Comparison of ENCODE assay signal across 21 cellular contexts in genomic region chr17:67663445-67663844, GRCh38. TPM values are rescaled to one million over a fixed set of nuclear protein-coding genes. Genes with fewer than 3 reads are reported as not detected.
DNase-seq lines count a peak whose midpoint lies in the region; ATAC-seq, FAIRE-seq and TF ChIP-seq lines count a peak whose summit lies in the region.
"Had no signal": no experiment of that assay in that cellular context is flagged by ENCODE, and none has a peak within 500 bp of the region (broad histone marks: within the 10 kb centered on the region; RNA-seq: fewer than 3 reads in every experiment).

No MANE protein-coding gene starts in this region.

- peaks cover 0 to 5% of the 10 kb centered on the region in 2 experiments; a peak in 1 of 4 replicates for H3K9me3 ChIP-seq in HCT116 (ENCODE audit: control insufficient read depth in 1 of 2, insufficient read depth in 1 of 2, low read depth in 1 of 2, low read length in 2 of 2)
- peaks cover 24% of the 10 kb centered on the region for H3K9me3 ChIP-seq in endodermal cell (ENCODE audit: control insufficient read depth, low read length)
- no peaks in the 10 kb centered on the region for H3K9me3 ChIP-seq in vagina

- H2AFZ ChIP-seq in HCT116 (ENCODE audit: low read depth, low read length, poor library complexity, severe bottlenecking) = no peak overlapping the region

- 93 to 96% methylated on average over 6 to 9 of the region's 9 CpGs for WGBS in endodermal cell (ENCODE audit: insufficient coverage in 1 of 2, insufficient read length in 1 of 2), 2 experiments

- peak; percentile 36 for TF ChIP-seq RAD21 in HCT116 (IDR thresholded peaks at IDR 0.05; ENCODE audit: low read depth)

- H3K9me3 Mint-ChIP-seq in WTC11 = peaks cover 30% of the 10 kb centered on the region
- peaks cover 22% of the 10 kb centered on the region for H3K9me3 Mint-ChIP-seq in endodermal cell
- peaks cover 10% of the 10 kb centered on the region for H3K9me3 Mint-ChIP-seq in activated CD4-positive, alpha-beta T cell treated with anti-CD3 and anti-CD28 coated beads, Interleukin-2, amount 10 ng/mL, durations not matched to agents 7 days and 5 days

- H3K27ac Mint-ChIP-seq in WTC11 (no peak overlapping the region), endodermal cell (no peak overlapping the region)
- no peak overlapping the region for H3K27ac Mint-ChIP-seq in activated CD4-positive, alpha-beta T cell treated with anti-CD3 and anti-CD28 coated beads, Interleukin-2, amount 10 ng/mL, durations not matched to agents 7 days and 5 days
- H3K27ac Mint-ChIP-seq: CD14-positive monocyte had no signal

- H3K27me3 ChIP-seq in HCT116 (ENCODE audit: insufficient read depth, low read length) (no peaks in the 10 kb centered on the region), endodermal cell (ENCODE audit: control insufficient read depth, insufficient read depth, low read length, poor library complexity, severe bottlenecking) (no peaks in the 10 kb centered on the region), vagina (no peaks in the 10 kb centered on the region)

- H3K79me2 ChIP-seq in HCT116 (ENCODE audit: insufficient read depth, low read length) = no peaks in the 10 kb centered on the region

- no peaks in the 10 kb centered on the region for H4K20me1 ChIP-seq in HCT116 (ENCODE audit: insufficient read depth)

- H3K4me3 ChIP-seq in HCT116 (replicated peaks in 1 of 2; ENCODE audit: low read depth in 1 of 2, low read length in 2 of 2) (no peak overlapping the region), endodermal cell (ENCODE audit: low read length) (no peak overlapping the region), vagina (no peak overlapping the region)

- no peak for FAIRE-seq in D721Med (lab: Jason Lieb, UNC)
- FAIRE-seq: G401.6 had no signal

- H3K27ac ChIP-seq in HCT116 (ENCODE audit: low read depth, low read length) (no peak overlapping the region), endodermal cell (ENCODE audit: low read depth, low read length) (no peak overlapping the region), vagina (no peak overlapping the region)
- H3K27ac ChIP-seq: KMS-11 had no signal

- DNase-seq in D721Med (ENCODE audit: insufficient read length, low spot score) = no peak
- no peak for DNase-seq in HCT116 (ENCODE audit: low read depth, low spot score)
- no peak for DNase-seq in WTC11 (ENCODE audit: low spot score)
- no peak for DNase-seq in endodermal cell
- no peak for DNase-seq in vagina (ENCODE audit: extremely low spot score in 2 of 2)
- no peak for DNase-seq in HPDE6-E6E7 (ENCODE audit: extremely low spot score)
- no peak for DNase-seq in midbrain (lab: John Stamatoyannopoulos, UW)
- no peak for DNase-seq in activated CD4-positive, alpha-beta T cell treated with anti-CD3 and anti-CD28 coated beads, Interleukin-2, amount 10 ng/mL, durations not matched to agents 7 days and 5 days
- DNase-seq: GOT3, NCI-H1048, NCI-H146, NCI-H2029 treated with DMSO at 0.1 percent for 48 hours, NCI-H2171, NCI-H446 treated with DMSO at 0.1 percent for 48 hours, NCI-H69, RPMI8226, SHP77 treated with DMSO at 0.1 percent for 48 hours, T-helper 1 cell had no signal

- no peak overlapping the region for H3K4me2 ChIP-seq in HCT116 (ENCODE audit: low read length)
- H3K4me2 ChIP-seq: KMS-11 had no signal

- no peaks in the 10 kb centered on the region for H3K4me1 Mint-ChIP-seq in WTC11
- H3K4me1 Mint-ChIP-seq in endodermal cell = no peaks in the 10 kb centered on the region
- H3K4me1 Mint-ChIP-seq in activated CD4-positive, alpha-beta T cell treated with anti-CD3 and anti-CD28 coated beads, Interleukin-2, amount 10 ng/mL, durations not matched to agents 7 days and 5 days = no peaks in the 10 kb centered on the region
- H3K4me1 Mint-ChIP-seq: CD14-positive monocyte had no signal

- H3K9ac ChIP-seq in HCT116 (ENCODE audit: low read length) (no peak overlapping the region), endodermal cell (ENCODE audit: extremely low read depth, low read length, poor library complexity, severe bottlenecking) (no peak overlapping the region)
- H3K9ac ChIP-seq: KMS-11 had no signal

- peak; percentile 78 for ATAC-seq in HCT116
- ATAC-seq in WTC11 = peak; percentile 56

- peak; percentile 2 for TF ChIP-seq CTCF in D721Med (IDR thresholded peaks at IDR 0.05; ENCODE audit: insufficient read depth, missing control alignments)
- peak in 2 of 3 experiments; percentile 8 to 40; a peak in 3 of 6 replicates for TF ChIP-seq CTCF in HCT116 (IDR thresholded peaks at IDR 0.05 in 2 of 3, conservative IDR thresholded peaks at IDR 0.05 in 1 of 3; ENCODE audit: borderline replicate concordance in 1 of 3, insufficient read depth in 1 of 3, low read depth in 2 of 3, low read length in 2 of 3)
- TF ChIP-seq CTCF in WTC11 (IDR thresholded peaks at IDR 0.05) = no peak
- peak; percentile 37 for TF ChIP-seq CTCF in endodermal cell (conservative IDR thresholded peaks at IDR 0.05)
- TF ChIP-seq CTCF in vagina (IDR thresholded peaks at IDR 0.05) = no peak

- POLR2A ChIA-PET in HCT116 (lab: Charles Lee) = no interaction called here
- POLR2A ChIA-PET in WTC11 (lab: Charles Lee) = no interaction called here
- POLR2A ChIA-PET in activated CD4-positive, alpha-beta T cell treated with anti-CD3 and anti-CD28 coated beads, Interleukin-2, amount 10 ng/mL, durations not matched to agents 7 days and 5 days (lab: Charles Lee) = no interaction called here

- no peak for TF ChIP-seq POLR2A in HCT116 (IDR thresholded peaks at IDR 0.05; ENCODE audit: borderline replicate concordance, extremely low read depth, insufficient read depth, insufficient read length)
- TF ChIP-seq POLR2A in vagina (IDR thresholded peaks at IDR 0.05) = no peak

- H3K9me2 ChIP-seq in HCT116 (ENCODE audit: insufficient read depth) = no peaks in the 10 kb centered on the region

- H3K27me3 Mint-ChIP-seq in WTC11 (ENCODE audit: low read depth) (no peaks in the 10 kb centered on the region), endodermal cell (ENCODE audit: insufficient read depth) (no peaks in the 10 kb centered on the region)
- H3K27me3 Mint-ChIP-seq in activated CD4-positive, alpha-beta T cell treated with anti-CD3 and anti-CD28 coated beads, Interleukin-2, amount 10 ng/mL, durations not matched to agents 7 days and 5 days = no peaks in the 10 kb centered on the region

- intact Hi-C loops in HCT116 (cut with micrococcal nuclease) = no loop called here
- intact Hi-C loops in vagina (cut with DNase I) = no loop called here

- H3K36me3 Mint-ChIP-seq in WTC11 (peaks cover 27% of the 10 kb centered on the region), endodermal cell (ENCODE audit: low read depth) (peaks cover 29% of the 10 kb centered on the region)
- peaks cover 33% of the 10 kb centered on the region for H3K36me3 Mint-ChIP-seq in activated CD4-positive, alpha-beta T cell treated with anti-CD3 and anti-CD28 coated beads, Interleukin-2, amount 10 ng/mL, durations not matched to agents 7 days and 5 days (ENCODE audit: low read depth)

- RAD21 ChIA-PET in HCT116 (lab: Charles Lee; ENCODE audit: low non-redundant PET in 1 of 2, low total read pairs in 2 of 2, uncharacterized antibody in 2 of 2, unreplicated experiment in 2 of 2) = no interaction called here

- no peak overlapping the region for H3K4me3 Mint-ChIP-seq in WTC11
- H3K4me3 Mint-ChIP-seq in endodermal cell = no peak overlapping the region
- no peak overlapping the region for H3K4me3 Mint-ChIP-seq in activated CD4-positive, alpha-beta T cell treated with anti-CD3 and anti-CD28 coated beads, Interleukin-2, amount 10 ng/mL, durations not matched to agents 7 days and 5 days
- H3K4me3 Mint-ChIP-seq: CD14-positive monocyte had no signal

- H3K36me3 ChIP-seq in HCT116 (ENCODE audit: control insufficient read depth in 1 of 2, insufficient read depth in 2 of 2, low read length in 2 of 2) = no peaks in the 10 kb centered on the region
- peaks cover 6% of the 10 kb centered on the region for H3K36me3 ChIP-seq in endodermal cell (ENCODE audit: control insufficient read depth, insufficient read depth, low read length)
- no peaks in the 10 kb centered on the region for H3K36me3 ChIP-seq in vagina

- CTCF ChIA-PET in HCT116 (lab: Charles Lee) (no interaction called here), WTC11 (lab: Charles Lee) (no interaction called here)
- CTCF ChIA-PET in activated CD4-positive, alpha-beta T cell treated with anti-CD3 and anti-CD28 coated beads, Interleukin-2, amount 10 ng/mL, durations not matched to agents 7 days and 5 days (lab: Charles Lee) = interaction anchor here (0.6 kb wide), 2 partner anchors 69 to 326 kb away, joined by 3 read pairs; no protein-coding TSS in a partner anchor

- H3K4me1 ChIP-seq in HCT116 (ENCODE audit: control insufficient read depth in 1 of 2, insufficient read depth in 2 of 2, low read length in 2 of 2) = no peaks in the 10 kb centered on the region
- no peaks in the 10 kb centered on the region for H3K4me1 ChIP-seq in endodermal cell (ENCODE audit: control insufficient read depth, insufficient read depth, low read length)
- H3K4me1 ChIP-seq in vagina = no peaks in the 10 kb centered on the region

- BruUV-seq in HCT116 (replicated peaks; lab: Mats Ljungman, UMichigan) = no TSS peak

TF ChIP-seq in HCT116, 20 proteins besides CTCF, POLR2A, EP300 and RAD21 (continues in another document):
- TF ChIP-seq EGR1 (IDR thresholded peaks at IDR 0.05; ENCODE audit: low read depth) = no peak

TF ChIP-seq in WTC11, 78 proteins besides CTCF, POLR2A, EP300 and RAD21 (continues in another document):
- no peak for TF ChIP-seq ZNF425 (CRISPR knock-in tag; conservative IDR thresholded peaks at IDR 0.05)
- TF ChIP-seq ELF4 (CRISPR knock-in tag; IDR thresholded peaks at IDR 0.05; ENCODE audit: low read depth) = no peak
- no peak for TF ChIP-seq TCF7 (CRISPR knock-in tag; IDR thresholded peaks at IDR 0.05; ENCODE audit: low read depth)

RNA-seq across cellular contexts. Expression of gene NOL11, which starts 54.3 kb away (rescaled TPM):
- 118 TPM for total RNA-seq in HCT116 (2021; ENCODE audit: unreplicated experiment)
- 30.2 and 46.9 TPM in 2 replicates for polyA plus RNA-seq in HCT116 (2012)
- 61.5 to 67.0 TPM (median 66.4 TPM) in 3 replicates for total RNA-seq in WTC11 (2021)
- total RNA-seq in endodermal cell = 10 to 100 TPM; 48.3 to 60.7 TPM
- 61.8 TPM for polyA plus RNA-seq in endodermal cell (2013, experiment 1 of 2)
- polyA plus RNA-seq in endodermal cell (2013, experiment 2 of 2) = 55.2 TPM
- 35.4 TPM for total RNA-seq in vagina
- total RNA-seq in activated CD4-positive, alpha-beta T cell treated with anti-CD3 and anti-CD28 coated beads, Interleukin-2, amount 10 ng/mL, durations not matched to agents 7 days and 5 days = 10 to 100 TPM; 59.4 to 73.6 TPM

Comparison
In these comparisons a context has a peak if more than half of its experiments do, and no peak if none do; other contexts are left out.
1. CTCF ChIP-seq: peak in D721Med (single experiment), HCT116 (2 of 3) and endodermal cell (single experiment); none in WTC11 (single experiment) and vagina (0 of 3).